ENCODE assay signal across 26 cellular contexts in the genomic region with DNA sequence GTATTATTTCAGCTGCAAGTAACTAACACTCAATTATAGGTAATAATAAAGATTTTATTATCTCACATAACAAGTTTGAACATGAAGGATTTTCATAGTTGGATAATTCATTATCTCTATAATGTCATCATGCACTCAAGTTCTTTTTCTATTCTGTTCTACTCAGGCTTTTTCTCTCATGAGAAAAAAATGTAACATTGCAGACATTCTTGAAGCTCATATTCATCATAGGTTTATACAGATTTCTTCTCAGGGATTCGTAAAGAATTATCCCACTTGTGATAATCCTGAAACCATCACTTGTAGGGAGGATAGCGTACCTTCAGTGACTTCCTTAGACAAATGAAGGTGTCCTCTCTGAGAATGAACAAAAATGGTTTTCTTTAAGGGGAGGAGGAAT.
DNase-seq lines count a peak whose midpoint lies in the region; ATAC-seq and TF ChIP-seq lines count a peak whose summit lies in the region.
"Had no signal": no experiment of that assay in that cellular context is flagged by ENCODE, and none has a peak within 500 bp of the region (broad histone marks: within the 10 kb centered on the region; RNA-seq: fewer than 3 reads in every experiment).

No MANE protein-coding gene starts in this region.

- no peak overlapping the region for H3K4me3 ChIP-seq in choroid plexus epithelial cell (ENCODE audit: low read depth, low read length)
- H3K4me3 ChIP-seq: A549, K562, SJSA1 had no signal

- DNase-seq in EL (peak; percentile 8), NCI-H226 (peak; percentile 54), choroid plexus epithelial cell (ENCODE audit: low read depth) (peak; percentile 41), non-pigmented ciliary epithelial cell (ENCODE audit: low read depth) (peak; percentile 15), DMS79 treated with DMSO at 0.1 percent for 48 hours (lab: John Stamatoyannopoulos, UW) (no peak)
- DNase-seq: BE2C; Calu3; CD8-positive, alpha-beta memory T cell; DMS153; GDM1; HCEC 1CT; Kasumi-1; MV-4-11; NCI-H1105; NCI-H1436 treated with DMSO at 0.1 percent for 48 hours; NCI-H1930; NCI-H69; Right ventricle myocardium superior; RPMI8226; T-helper 2 cell had no signal

- no peak for ATAC-seq in GM19035 (IDR thresholded peaks at IDR 0.05; ENCODE audit: unreplicated experiment)
- ATAC-seq in GM21515 (IDR thresholded peaks at IDR 0.05; ENCODE audit: unreplicated experiment), result no peak
- ATAC-seq in HG03442 (IDR thresholded peaks at IDR 0.05; ENCODE audit: unreplicated experiment), result no peak
- ATAC-seq: A549, K562 had no signal

- no peak for TF ChIP-seq CTCF in choroid plexus epithelial cell (conservative IDR thresholded peaks at IDR 0.05; ENCODE audit: low read depth, low read length)
